ENCODE assay signal across 7 cellular contexts in genomic region chr15:85412956-85413854, GRCh38. TPM values are rescaled to one million over a fixed set of nuclear protein-coding genes. Genes with fewer than 3 reads are reported as not detected.
DNase-seq lines count a peak whose midpoint lies in the region; ATAC-seq and TF ChIP-seq lines count a peak whose summit lies in the region.

No MANE protein-coding gene starts in this region.

- no peaks in the 10 kb centered on the region for H3K27me3 Mint-ChIP-seq in activated CD8-positive, alpha-beta T cell treated with anti-CD3 and anti-CD28 coated beads, Interleukin-2, amount 10 ng/mL, durations not matched to agents 7 days and 5 days (ENCODE audit: low read depth)
- no peaks in the 10 kb centered on the region for H3K27me3 Mint-ChIP-seq in nephron (ENCODE audit: low read depth)

- peaks cover 20% of the 10 kb centered on the region for H3K36me3 Mint-ChIP-seq in activated CD8-positive, alpha-beta T cell treated with anti-CD3 and anti-CD28 coated beads, Interleukin-2, amount 10 ng/mL, durations not matched to agents 7 days and 5 days (ENCODE audit: low read depth)
- peaks cover 23% of the 10 kb centered on the region for H3K36me3 Mint-ChIP-seq in nephron (ENCODE audit: low read depth)

- peak overlapping the region in 2 of 5 donors; percentile 15 to 56 for H3K9ac ChIP-seq in subcutaneous abdominal adipose tissue (ENCODE audit: low read length in 5 of 5)

- CTCF ChIA-PET in activated CD8-positive, alpha-beta T cell treated with anti-CD3 and anti-CD28 coated beads, Interleukin-2, amount 10 ng/mL, durations not matched to agents 7 days and 5 days (lab: Charles Lee) = interaction anchor here (0.7 to 6.9 kb wide), 37 partner anchors 7 to 244 kb away, joined by 3 to 111 read pairs (median 6); partner anchors contain the start of gene AKAP13

- peak; percentile 20 for DNase-seq in NCI-H2196 treated with DMSO at 0.1 percent for 48 hours (lab: John Stamatoyannopoulos, UW; ENCODE audit: unreplicated experiment)
- peak; percentile 87 for DNase-seq in activated CD8-positive, alpha-beta T cell treated with anti-CD3 and anti-CD28 coated beads, Interleukin-2, amount 10 ng/mL, durations not matched to agents 7 days and 5 days
- DNase-seq in epithelial cell of proximal tubule (ENCODE audit: low read depth) = peak; percentile 92

- H3K4me3 Mint-ChIP-seq in activated CD8-positive, alpha-beta T cell treated with anti-CD3 and anti-CD28 coated beads, Interleukin-2, amount 10 ng/mL, durations not matched to agents 7 days and 5 days = peak overlapping the region; percentile 32
- peak overlapping the region in 1 of 3 experiments; percentile 8 for H3K4me3 Mint-ChIP-seq in nephron

- TF ChIP-seq CTCF in epithelial cell of proximal tubule (conservative IDR thresholded peaks at IDR 0.05; ENCODE audit: low read depth, low read length) (no peak), nephron (IDR thresholded peaks at IDR 0.05; ENCODE audit: unreplicated experiment in 3 of 3) (no peak)

- ATAC-seq in GM18519 (IDR thresholded peaks at IDR 0.05; ENCODE audit: low FRiP score, unreplicated experiment) (peak; percentile 94), HG02870 (IDR thresholded peaks at IDR 0.05; ENCODE audit: unreplicated experiment) (peak; percentile 96)
- ATAC-seq in activated CD8-positive, alpha-beta T cell treated with anti-CD3 and anti-CD28 coated beads, Interleukin-2, amount 10 ng/mL, durations not matched to agents 7 days and 5 days = peak; percentile 99

- peaks cover 4 to 18% (median 11%) of the 10 kb centered on the region in 5 donors for H3K4me1 ChIP-seq in subcutaneous abdominal adipose tissue (ENCODE audit: control insufficient read depth in 5 of 5, insufficient read depth in 5 of 5, low read length in 5 of 5)

- no peaks in the 10 kb centered on the region for H3K36me3 ChIP-seq in subcutaneous abdominal adipose tissue (ENCODE audit: control insufficient read depth in 5 of 5, insufficient read depth in 5 of 5, low read length in 5 of 5)

- H3K9me3 Mint-ChIP-seq in activated CD8-positive, alpha-beta T cell treated with anti-CD3 and anti-CD28 coated beads, Interleukin-2, amount 10 ng/mL, durations not matched to agents 7 days and 5 days (ENCODE audit: insufficient read depth) = no peaks in the 10 kb centered on the region
- H3K9me3 Mint-ChIP-seq in nephron = peaks cover 7% of the 10 kb centered on the region

- peaks cover 62% of the 10 kb centered on the region for H3K4me1 Mint-ChIP-seq in activated CD8-positive, alpha-beta T cell treated with anti-CD3 and anti-CD28 coated beads, Interleukin-2, amount 10 ng/mL, durations not matched to agents 7 days and 5 days (ENCODE audit: low read depth)
- H3K4me1 Mint-ChIP-seq in nephron = peaks cover 42% of the 10 kb centered on the region

- H3K27me3 ChIP-seq in subcutaneous abdominal adipose tissue (ENCODE audit: control insufficient read depth in 5 of 5, insufficient read depth in 4 of 5, low read length in 5 of 5) = no peaks in the 10 kb centered on the region

- H3K4me3 ChIP-seq in epithelial cell of proximal tubule (ENCODE audit: low read depth, low read length) (no peak overlapping the region), subcutaneous abdominal adipose tissue (ENCODE audit: low read depth in 1 of 5, low read length in 5 of 5) (peak overlapping the region in 4 of 5 donors; percentile 35 to 43 (median 39))

- no peaks in the 10 kb centered on the region for H3K9me3 ChIP-seq in subcutaneous abdominal adipose tissue (ENCODE audit: control insufficient read depth in 5 of 5, low read length in 5 of 5)

- POLR2A ChIA-PET in activated CD8-positive, alpha-beta T cell treated with anti-CD3 and anti-CD28 coated beads, Interleukin-2, amount 10 ng/mL, durations not matched to agents 7 days and 5 days (lab: Charles Lee) = interaction anchor here (0.6 to 2.6 kb wide), 5 partner anchors 10 to 156 kb away, joined by 3 to 12 read pairs (median 5); partner anchors contain the start of gene AKAP13

- peak overlapping the region; percentile 68 for H3K27ac Mint-ChIP-seq in activated CD8-positive, alpha-beta T cell treated with anti-CD3 and anti-CD28 coated beads, Interleukin-2, amount 10 ng/mL, durations not matched to agents 7 days and 5 days
- H3K27ac Mint-ChIP-seq in nephron = peak overlapping the region; percentile 5 to 67 (median 37)

- peak overlapping the region; percentile 47 for H3K27ac ChIP-seq in subcutaneous abdominal adipose tissue (ENCODE audit: low read depth, low read length)

RNA-seq across cellular contexts. Expression of gene AKAP13, which starts 32.8 kb away (rescaled TPM):
- 100 to 1,000 TPM; 112 to 117 TPM for total RNA-seq in activated CD8-positive, alpha-beta T cell treated with anti-CD3 and anti-CD28 coated beads, Interleukin-2, amount 10 ng/mL, durations not matched to agents 7 days and 5 days
- 23.4 and 40.9 TPM in 2 replicates for total RNA-seq in epithelial cell of proximal tubule

Comparison
In these comparisons a context has a peak if more than half of its experiments do, and no peak if none do; other contexts are left out.
1. DNase-seq: peak in every context shown above with its lines; median percentile 92 in epithelial cell of proximal tubule; 87 in activated CD8-positive, alpha-beta T cell treated with anti-CD3 and anti-CD28 coated beads, Interleukin-2, amount 10 ng/mL, durations not matched to agents 7 days and 5 days; 20 in NCI-H2196 treated with DMSO at 0.1 percent for 48 hours.